Comparison of ENCODE assay signal across 12 cellular contexts in the genomic region with DNA sequence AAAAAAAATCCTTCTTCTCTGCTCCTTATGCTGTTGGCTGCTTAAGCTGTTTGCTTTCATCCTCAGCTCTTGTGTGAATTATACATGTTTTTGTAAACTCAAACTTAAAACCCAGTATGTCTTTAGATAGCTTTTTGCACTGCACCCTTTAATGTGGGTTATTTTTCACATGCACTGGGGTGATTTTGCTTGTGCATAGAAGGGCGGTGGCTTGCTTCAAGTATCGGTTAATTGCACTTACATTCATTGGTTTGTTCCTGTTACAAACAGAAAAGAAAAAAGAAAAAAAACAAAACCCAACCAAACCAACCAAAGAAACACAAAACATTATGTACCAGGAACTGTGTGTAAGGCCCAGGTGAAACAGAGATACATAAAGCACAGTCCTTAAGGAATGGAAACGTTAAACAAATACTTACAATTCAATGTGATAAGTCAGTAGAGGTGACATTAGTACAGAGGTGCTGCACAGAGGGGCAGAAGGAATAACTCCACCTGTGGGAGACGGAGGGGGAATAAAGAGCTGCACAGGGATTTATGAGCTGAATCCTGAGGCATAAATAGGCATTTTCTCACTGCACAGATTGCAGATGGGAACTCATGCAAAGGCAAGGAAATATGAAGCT.
DNase-seq lines count a peak whose midpoint lies in the region; ATAC-seq and TF ChIP-seq lines count a peak whose summit lies in the region.
"Had no signal": no experiment of that assay in that cellular context is flagged by ENCODE, and none has a peak within 500 bp of the region (broad histone marks: within the 10 kb centered on the region; RNA-seq: fewer than 3 reads in every experiment).

No MANE protein-coding gene starts in this region.

- H3K27ac ChIP-seq in PC-3 (ENCODE audit: low read length) (no peak overlapping the region), stomach (peak overlapping the region; percentile 54 to 68 (median 60))
- H3K27ac ChIP-seq: RWPE1 had no signal

- 22 to 55% (median 38%) methylated on average over 4 of the region's 4 CpGs for WGBS in stomach, 5 donors

- H3K27ac Mint-ChIP-seq in stimulated activated naive CD8-positive, alpha-beta T cell treated with anti-CD3 and anti-CD28 coated beads, Interleukin-15, amount 100 ng/mL, for 72 hours = peak overlapping the region; percentile 7 to 65
- H3K27ac Mint-ChIP-seq: CD4-positive, alpha-beta T cell had no signal

- DNase-seq in NCI-H1417 (lab: John Stamatoyannopoulos, UW) = peak; percentile 34 to 67 (median 38)
- DNase-seq in NCI-H1417 treated with DMSO at 0.1 percent for 48 hours (lab: John Stamatoyannopoulos, UW) = no peak
- DNase-seq in stimulated activated naive CD8-positive, alpha-beta T cell treated with anti-CD3 and anti-CD28 coated beads, Interleukin-15, amount 100 ng/mL, for 72 hours = no peak
- DNase-seq in stimulated activated naive CD8-positive, alpha-beta T cell treated with anti-CD3 and anti-CD28 coated beads, Interleukin-15, Interleukin-2, amounts not matched to agents 100 U/mL and 50 U/mL, for 24 hours = no peak
- no peak for DNase-seq in PC-3
- no peak for DNase-seq in stomach
- DNase-seq in NCI-H2171 treated with DMSO at 0.1 percent for 48 hours (lab: John Stamatoyannopoulos, UW) = no peak
- DNase-seq: NCI-H1436 treated with DMSO at 0.1 percent for 48 hours, NCI-H2081 treated with DMSO at 0.1 percent for 48 hours had no signal

- TF ChIP-seq EP300 in stomach (IDR thresholded peaks at IDR 0.05) = no peak

- no peaks in the 10 kb centered on the region for H3K27me3 ChIP-seq in PC-3 (ENCODE audit: low read length)
- no peaks in the 10 kb centered on the region for H3K27me3 ChIP-seq in stomach

- H3K4me3 ChIP-seq in PC-3 (ENCODE audit: low read length) = no peak overlapping the region
- H3K4me3 ChIP-seq in stomach = no peak overlapping the region

- H3K4me1 Mint-ChIP-seq in stimulated activated naive CD8-positive, alpha-beta T cell treated with anti-CD3 and anti-CD28 coated beads, Interleukin-15, amount 100 ng/mL, for 72 hours = no peaks in the 10 kb centered on the region

- TF ChIP-seq CTCF in PC-3 (conservative IDR thresholded peaks at IDR 0.05; ENCODE audit: low read depth, low read length) (no peak), stomach (IDR thresholded peaks at IDR 0.05) (no peak)

- no TSS peak for BruUV-seq in PC-3 (replicated peaks; lab: Mats Ljungman, UMichigan)

- H3K27me3 Mint-ChIP-seq in stimulated activated naive CD8-positive, alpha-beta T cell treated with anti-CD3 and anti-CD28 coated beads, Interleukin-15, amount 100 ng/mL, for 72 hours = peaks cover 7% of the 10 kb centered on the region
- H3K27me3 Mint-ChIP-seq: CD4-positive, alpha-beta T cell had no signal

- no peaks in the 10 kb centered on the region for H3F3A ChIP-seq in PC-3 (ENCODE audit: low read length, unreplicated experiment)

- no peaks in the 10 kb centered on the region for H3K9me2 ChIP-seq in PC-3 (replicated peaks; ENCODE audit: low read length)

- no peak for ATAC-seq in stimulated activated naive CD8-positive, alpha-beta T cell treated with anti-CD3 and anti-CD28 coated beads, Interleukin-15, amount 100 ng/mL, for 72 hours
- no peak for ATAC-seq in stimulated activated naive CD8-positive, alpha-beta T cell treated with anti-CD3 and anti-CD28 coated beads, Interleukin-15, Interleukin-2, amounts not matched to agents 100 U/mL and 50 U/mL, for 24 hours
- ATAC-seq in PC-3 = 0 out of 2 replicates have a peak, but pooled peaks have one; percentile 12
- ATAC-seq in GM19395 (IDR thresholded peaks at IDR 0.05; ENCODE audit: unreplicated experiment) = no peak

- intact Hi-C loops in PC-3 (cut with micrococcal nuclease) (loop anchor here (2.0 to 5.0 kb wide), 3 partner anchors 25 to 226 kb away; no protein-coding TSS in a partner anchor), stomach (cut with DNase I; ENCODE audit: low total_unique reads) (no loop called here)

- no peaks in the 10 kb centered on the region for H4K20me1 ChIP-seq in PC-3 (ENCODE audit: low read length)

- no peaks in the 10 kb centered on the region for H3K36me3 ChIP-seq in PC-3 (ENCODE audit: low read depth, low read length)
- no peaks in the 10 kb centered on the region for H3K36me3 ChIP-seq in stomach

- POLR2A ChIA-PET in PC-3 (lab: Charles Lee; ENCODE audit: unreplicated experiment) = no interaction called here

- TF ChIP-seq POLR2A in stomach (IDR thresholded peaks at IDR 0.05) = no peak

- H3K9me3 Mint-ChIP-seq in stimulated activated naive CD8-positive, alpha-beta T cell treated with anti-CD3 and anti-CD28 coated beads, Interleukin-15, amount 100 ng/mL, for 72 hours = peaks cover 4 to 9% of the 10 kb centered on the region in 2 donors
- H3K9me3 Mint-ChIP-seq: CD4-positive, alpha-beta T cell had no signal

- CTCF ChIA-PET in PC-3 (lab: Charles Lee) = interaction anchor here (0.6 to 1.4 kb wide), 12 partner anchors 10 to 743 kb away, joined by 3 to 7 read pairs (median 3); no protein-coding TSS in a partner anchor

- no peaks in the 10 kb centered on the region for H3K9me3 ChIP-seq in PC-3 (ENCODE audit: low read length)
- peaks cover 0 to 8% (median 3%) of the 10 kb centered on the region in 4 donors for H3K9me3 ChIP-seq in stomach

- no peak overlapping the region; the same call in 1 of the 2 replicates for H2AFZ ChIP-seq in PC-3 (ENCODE audit: low read length)

- no peak overlapping the region for H3K4me2 ChIP-seq in PC-3 (ENCODE audit: low read length)

- H3K4me3 Mint-ChIP-seq in stimulated activated naive CD8-positive, alpha-beta T cell treated with anti-CD3 and anti-CD28 coated beads, Interleukin-15, amount 100 ng/mL, for 72 hours = no peak overlapping the region
- H3K4me3 Mint-ChIP-seq: CD4-positive, alpha-beta T cell had no signal

- H3K4me1 ChIP-seq in PC-3 (ENCODE audit: insufficient read depth, low read length) (peaks cover 11% of the 10 kb centered on the region), stomach (peaks cover 5 to 15% (median 13%) of the 10 kb centered on the region in 4 donors)

- H3K9ac ChIP-seq in PC-3 (ENCODE audit: low read length) = no peak overlapping the region

- no peaks in the 10 kb centered on the region for H3K79me2 ChIP-seq in PC-3 (ENCODE audit: low read length)

Comparison
In these comparisons a context has a peak if more than half of its experiments do, and no peak if none do; other contexts are left out.
1. DNase-seq: peak in NCI-H1417 (3 of 3); none in NCI-H1417 treated with DMSO at 0.1 percent for 48 hours (single experiment), stimulated activated naive CD8-positive, alpha-beta T cell treated with anti-CD3 and anti-CD28 coated beads, Interleukin-15, amount 100 ng/mL, for 72 hours (0 of 2), stimulated activated naive CD8-positive, alpha-beta T cell treated with anti-CD3 and anti-CD28 coated beads, Interleukin-15, Interleukin-2, amounts not matched to agents 100 U/mL and 50 U/mL, for 24 hours (single experiment), PC-3 (single experiment), stomach (single experiment) and NCI-H2171 treated with DMSO at 0.1 percent for 48 hours (single experiment).